In the genomic region with DNA sequence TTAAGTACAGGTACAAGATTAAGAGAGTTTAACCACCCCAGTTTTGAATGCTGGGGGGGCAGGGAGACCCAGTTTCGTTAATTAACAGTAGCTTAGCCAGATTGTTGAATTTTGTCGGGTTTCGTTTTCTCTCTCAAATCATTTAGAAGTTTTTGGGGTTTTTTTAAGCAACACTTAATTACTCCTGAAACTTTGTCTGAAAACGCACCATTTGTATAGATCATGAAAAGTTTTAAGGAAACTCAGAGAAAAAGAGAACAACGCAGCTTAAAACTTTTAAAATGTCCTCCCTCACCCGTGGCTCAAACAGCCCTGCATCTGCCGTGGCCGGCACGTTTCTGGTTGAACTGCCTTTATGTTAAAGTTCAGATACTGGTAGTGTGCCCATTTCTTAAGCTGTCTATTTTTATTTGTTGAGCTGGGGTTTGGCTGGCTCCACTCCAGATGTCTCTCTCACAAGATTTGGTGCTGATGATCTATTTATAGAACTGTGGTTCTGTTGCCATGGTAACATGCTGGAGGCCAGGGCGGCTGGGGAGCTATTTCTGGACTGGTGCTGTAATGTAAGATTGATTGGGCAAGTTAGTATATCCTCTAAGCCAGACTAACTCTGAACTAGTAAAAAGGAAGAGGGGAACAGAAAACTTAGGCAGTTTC, we compare ENCODE assay signal across 8 cellular contexts. TPM values are rescaled to one million over a fixed set of nuclear protein-coding genes. Genes with fewer than 3 reads are reported as not detected.
A peak's percentile ranks its signal among the peaks of the same experiment; 100 is the strongest.
DNase-seq lines count a peak whose midpoint lies in the region; ATAC-seq, FAIRE-seq and TF ChIP-seq lines count a peak whose summit lies in the region.

No MANE protein-coding gene starts in this region.

- H3K27ac ChIP-seq in Panc1 (ENCODE audit: low read length), result no peak overlapping the region
- H3K27ac ChIP-seq in aorta (ENCODE audit: low read depth in 1 of 2, low read length in 2 of 2), result peak overlapping the region; percentile 54 to 88

- FAIRE-seq in frontal cortex (lab: Jason Lieb, UNC), result no peak

- intact Hi-C loops in Panc1 (cut with micrococcal nuclease; ENCODE audit: unreplicated experiment) (no loop called here), aorta (cut with DNase I) (loop anchor here in 1 of 2 donors (2.0 to 5.0 kb wide), 2 partner anchors 15 to 75 kb away; partner anchors contain the start of gene NELFCD)

- ATAC-seq in GM21423 (IDR thresholded peaks at IDR 0.05; ENCODE audit: unreplicated experiment) (peak; percentile 87), Panc1 (no peak), omental fat pad (ENCODE audit: low FRiP score) (peak; percentile 84), aorta (ENCODE audit: low FRiP score) (peak; percentile 95)

- no peak for TF ChIP-seq CTCF in Panc1 (IDR thresholded peaks at IDR 0.05)
- TF ChIP-seq CTCF in omental fat pad (IDR thresholded peaks at IDR 0.05), result no peak

- CTCF ChIA-PET in Panc1 (lab: Charles Lee), result no interaction called here

- DNase-seq in EH (ENCODE audit: low read depth) (peak; percentile 100), HPDE6-E6E7 (ENCODE audit: extremely low spot score) (peak; percentile 64), Panc1 (ENCODE audit: low read depth, low spot score) (peak; percentile 18), frontal cortex (ENCODE audit: low spot score in 2 of 2) (peak; percentile 55 to 70), omental fat pad (ENCODE audit: low spot score) (peak; percentile 59), aorta (peak; percentile 89 to 94)
- DNase-seq in activated gamma-delta T cell treated with anti-CD3 and anti-CD28 coated beads, Interleukin-2, amount 50 U/mL, for 16 hours (ENCODE audit: low read depth), result peak; percentile 36

- H3K4me3 ChIP-seq in Panc1 (ENCODE audit: low read depth in 2 of 2, low read length in 2 of 2), result no peak overlapping the region
- no peak overlapping the region for H3K4me3 ChIP-seq in aorta (ENCODE audit: low read length in 2 of 2)

- POLR2A ChIA-PET in Panc1 (lab: Charles Lee), result no interaction called here

- H3K36me3 ChIP-seq in Panc1 (ENCODE audit: control insufficient read depth, insufficient read depth, low read length) (peaks cover 63% of the 10 kb centered on the region), aorta (ENCODE audit: control insufficient read depth in 1 of 2, insufficient read depth in 2 of 2, low read length in 1 of 2) (peaks cover 2 to 19% of the 10 kb centered on the region in 2 donors)

- H3K4me1 ChIP-seq in Panc1 (ENCODE audit: control insufficient read depth, insufficient read depth, low read length) (no peaks in the 10 kb centered on the region; the same call in 1 of the 2 replicates), aorta (ENCODE audit: control insufficient read depth in 1 of 2, insufficient read depth in 2 of 2, low read length in 2 of 2) (no peaks in the 10 kb centered on the region)

- BruUV-seq in Panc1 (replicated peaks; lab: Mats Ljungman, UMichigan), result no TSS peak

- H3K9me3 ChIP-seq in Panc1 (ENCODE audit: control insufficient read depth, insufficient read depth, low read depth, low read length) (no peaks in the 10 kb centered on the region), aorta (ENCODE audit: control insufficient read depth, low read length) (no peaks in the 10 kb centered on the region)

- in situ Hi-C loops in Panc1 (cut with HindIII; ENCODE audit: low pct_unique_long_range_greater_than_20kb, low sequenced_read_pairs), result no loop called here

- WGBS in aorta, 2 donors, result 1 to 2% methylated on average over 10 of the region's 10 CpGs

- H3K27me3 ChIP-seq in Panc1 (ENCODE audit: control insufficient read depth, insufficient read depth, low read length) (no peaks in the 10 kb centered on the region), aorta (ENCODE audit: control insufficient read depth in 1 of 2, insufficient read depth in 2 of 2, low read length in 1 of 2) (no peaks in the 10 kb centered on the region)

RNA-seq across cellular contexts. Expression of gene GNAS, which starts 55.1 kb away (rescaled TPM):
- total RNA-seq in Panc1 (2021; ENCODE audit: unreplicated experiment), result 756 TPM
- 1,834 TPM for polyA plus RNA-seq in Panc1 (2012; ENCODE audit: insufficient read length)
- 481 TPM for total RNA-seq in frontal cortex
- total RNA-seq in omental fat pad, result 100 to 1,000 TPM; 606 to 837 (median 753) TPM
- 100 to 1,000 TPM; 838 to 881 TPM for total RNA-seq in aorta
- polyA plus RNA-seq in aorta, result 1,000 to 10,000 TPM in 1 of 2 donors, 100 to 1,000 TPM in 1; 934 to 1,060 TPM

RNA-seq across cellular contexts. Expression of gene GNAS-AS1, which starts 56.9 kb away (rescaled TPM):
- total RNA-seq in Panc1 (2021; ENCODE audit: unreplicated experiment) (not detected), frontal cortex (1.2 TPM), omental fat pad (under 1 TPM in 1 of 4 donors, not detected in 3; 0.28 TPM), aorta (1 to 10 TPM; 1.2 to 1.7 TPM)
- polyA plus RNA-seq in Panc1 (2012; ENCODE audit: insufficient read length), result not detected
- 1 to 10 TPM in 1 of 2 donors, not detected in 1; 1.0 TPM for polyA plus RNA-seq in aorta

Comparison
In these comparisons a context has a peak if more than half of its experiments do, and no peak if none do; other contexts are left out.
1. DNase-seq: peak in every context shown above with its lines; median percentile 100 in EH; 92 in aorta; 64 in HPDE6-E6E7; 62 in frontal cortex; 59 in omental fat pad; 36 in activated gamma-delta T cell treated with anti-CD3 and anti-CD28 coated beads, Interleukin-2, amount 50 U/mL, for 16 hours; 18 in Panc1.